In genomic region chr17:60139438-60140285, GRCh38 we compare ENCODE assay signal across 1 cellular context.
A peak's percentile ranks its signal among the peaks of the same experiment; 100 is the strongest.
TF ChIP-seq lines count a peak whose summit lies in the region.

No MANE protein-coding gene starts in this region.

TF ChIP-seq in K562, 482 proteins besides CTCF, POLR2A, EP300 and RAD21 (continues in another document):
- TF ChIP-seq, protein P1, sequence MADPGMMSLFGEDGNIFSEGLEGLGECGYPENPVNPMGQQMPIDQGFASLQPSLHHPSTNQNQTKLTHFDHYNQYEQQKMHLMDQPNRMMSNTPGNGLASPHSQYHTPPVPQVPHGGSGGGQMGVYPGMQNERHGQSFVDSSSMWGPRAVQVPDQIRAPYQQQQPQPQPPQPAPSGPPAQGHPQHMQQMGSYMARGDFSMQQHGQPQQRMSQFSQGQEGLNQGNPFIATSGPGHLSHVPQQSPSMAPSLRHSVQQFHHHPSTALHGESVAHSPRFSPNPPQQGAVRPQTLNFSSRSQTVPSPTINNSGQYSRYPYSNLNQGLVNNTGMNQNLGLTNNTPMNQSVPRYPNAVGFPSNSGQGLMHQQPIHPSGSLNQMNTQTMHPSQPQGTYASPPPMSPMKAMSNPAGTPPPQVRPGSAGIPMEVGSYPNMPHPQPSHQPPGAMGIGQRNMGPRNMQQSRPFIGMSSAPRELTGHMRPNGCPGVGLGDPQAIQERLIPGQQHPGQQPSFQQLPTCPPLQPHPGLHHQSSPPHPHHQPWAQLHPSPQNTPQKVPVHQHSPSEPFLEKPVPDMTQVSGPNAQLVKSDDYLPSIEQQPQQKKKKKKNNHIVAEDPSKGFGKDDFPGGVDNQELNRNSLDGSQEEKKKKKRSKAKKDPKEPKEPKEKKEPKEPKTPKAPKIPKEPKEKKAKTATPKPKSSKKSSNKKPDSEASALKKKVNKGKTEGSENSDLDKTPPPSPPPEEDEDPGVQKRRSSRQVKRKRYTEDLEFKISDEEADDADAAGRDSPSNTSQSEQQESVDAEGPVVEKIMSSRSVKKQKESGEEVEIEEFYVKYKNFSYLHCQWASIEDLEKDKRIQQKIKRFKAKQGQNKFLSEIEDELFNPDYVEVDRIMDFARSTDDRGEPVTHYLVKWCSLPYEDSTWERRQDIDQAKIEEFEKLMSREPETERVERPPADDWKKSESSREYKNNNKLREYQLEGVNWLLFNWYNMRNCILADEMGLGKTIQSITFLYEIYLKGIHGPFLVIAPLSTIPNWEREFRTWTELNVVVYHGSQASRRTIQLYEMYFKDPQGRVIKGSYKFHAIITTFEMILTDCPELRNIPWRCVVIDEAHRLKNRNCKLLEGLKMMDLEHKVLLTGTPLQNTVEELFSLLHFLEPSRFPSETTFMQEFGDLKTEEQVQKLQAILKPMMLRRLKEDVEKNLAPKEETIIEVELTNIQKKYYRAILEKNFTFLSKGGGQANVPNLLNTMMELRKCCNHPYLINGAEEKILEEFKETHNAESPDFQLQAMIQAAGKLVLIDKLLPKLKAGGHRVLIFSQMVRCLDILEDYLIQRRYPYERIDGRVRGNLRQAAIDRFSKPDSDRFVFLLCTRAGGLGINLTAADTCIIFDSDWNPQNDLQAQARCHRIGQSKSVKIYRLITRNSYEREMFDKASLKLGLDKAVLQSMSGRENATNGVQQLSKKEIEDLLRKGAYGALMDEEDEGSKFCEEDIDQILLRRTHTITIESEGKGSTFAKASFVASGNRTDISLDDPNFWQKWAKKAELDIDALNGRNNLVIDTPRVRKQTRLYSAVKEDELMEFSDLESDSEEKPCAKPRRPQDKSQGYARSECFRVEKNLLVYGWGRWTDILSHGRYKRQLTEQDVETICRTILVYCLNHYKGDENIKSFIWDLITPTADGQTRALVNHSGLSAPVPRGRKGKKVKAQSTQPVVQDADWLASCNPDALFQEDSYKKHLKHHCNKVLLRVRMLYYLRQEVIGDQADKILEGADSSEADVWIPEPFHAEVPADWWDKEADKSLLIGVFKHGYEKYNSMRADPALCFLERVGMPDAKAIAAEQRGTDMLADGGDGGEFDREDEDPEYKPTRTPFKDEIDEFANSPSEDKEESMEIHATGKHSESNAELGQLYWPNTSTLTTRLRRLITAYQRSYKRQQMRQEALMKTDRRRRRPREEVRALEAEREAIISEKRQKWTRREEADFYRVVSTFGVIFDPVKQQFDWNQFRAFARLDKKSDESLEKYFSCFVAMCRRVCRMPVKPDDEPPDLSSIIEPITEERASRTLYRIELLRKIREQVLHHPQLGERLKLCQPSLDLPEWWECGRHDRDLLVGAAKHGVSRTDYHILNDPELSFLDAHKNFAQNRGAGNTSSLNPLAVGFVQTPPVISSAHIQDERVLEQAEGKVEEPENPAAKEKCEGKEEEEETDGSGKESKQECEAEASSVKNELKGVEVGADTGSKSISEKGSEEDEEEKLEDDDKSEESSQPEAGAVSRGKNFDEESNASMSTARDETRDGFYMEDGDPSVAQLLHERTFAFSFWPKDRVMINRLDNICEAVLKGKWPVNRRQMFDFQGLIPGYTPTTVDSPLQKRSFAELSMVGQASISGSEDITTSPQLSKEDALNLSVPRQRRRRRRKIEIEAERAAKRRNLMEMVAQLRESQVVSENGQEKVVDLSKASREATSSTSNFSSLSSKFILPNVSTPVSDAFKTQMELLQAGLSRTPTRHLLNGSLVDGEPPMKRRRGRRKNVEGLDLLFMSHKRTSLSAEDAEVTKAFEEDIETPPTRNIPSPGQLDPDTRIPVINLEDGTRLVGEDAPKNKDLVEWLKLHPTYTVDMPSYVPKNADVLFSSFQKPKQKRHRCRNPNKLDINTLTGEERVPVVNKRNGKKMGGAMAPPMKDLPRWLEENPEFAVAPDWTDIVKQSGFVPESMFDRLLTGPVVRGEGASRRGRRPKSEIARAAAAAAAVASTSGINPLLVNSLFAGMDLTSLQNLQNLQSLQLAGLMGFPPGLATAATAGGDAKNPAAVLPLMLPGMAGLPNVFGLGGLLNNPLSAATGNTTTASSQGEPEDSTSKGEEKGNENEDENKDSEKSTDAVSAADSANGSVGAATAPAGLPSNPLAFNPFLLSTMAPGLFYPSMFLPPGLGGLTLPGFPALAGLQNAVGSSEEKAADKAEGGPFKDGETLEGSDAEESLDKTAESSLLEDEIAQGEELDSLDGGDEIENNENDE (IDR thresholded peaks at IDR 0.05; ENCODE audit: low read depth, low read length): no peak
- TF ChIP-seq ZNF217 (CRISPR knock-in tag; IDR thresholded peaks at IDR 0.05): 0 out of 2 replicates have a peak, but pooled peaks have one; percentile 24
- TF ChIP-seq KAT2B (IDR thresholded peaks at IDR 0.05; ENCODE audit: low read depth, low read length): no peak
- no peak for TF ChIP-seq STAT5A (IDR thresholded peaks at IDR 0.05; ENCODE audit: borderline replicate concordance, low read length)
- TF ChIP-seq RAD51 (IDR thresholded peaks at IDR 0.05; ENCODE audit: borderline replicate concordance, low read depth): no peak
- TF ChIP-seq RUNX1 (IDR thresholded peaks at IDR 0.05; ENCODE audit: low read depth): 0 out of 2 replicates have a peak, but pooled peaks have one; percentile 26
- TF ChIP-seq POLR2AphosphoS5 (IDR thresholded peaks at IDR 0.05; ENCODE audit: control insufficient read depth, insufficient read depth, low read depth, low read length): no peak
- TF ChIP-seq SAFB2 (IDR thresholded peaks at IDR 0.05; ENCODE audit: borderline replicate concordance, low read depth, low read length, severe bottlenecking): no peak
- TF ChIP-seq ZFP1 (CRISPR knock-in tag; IDR thresholded peaks at IDR 0.05): no peak
- TF ChIP-seq NCOA6 (IDR thresholded peaks at IDR 0.05): peak; percentile 71; the same call in 1 of the 2 replicates
- TF ChIP-seq PTBP1 (IDR thresholded peaks at IDR 0.05; ENCODE audit: low read depth, low read length): 0 out of 2 replicates have a peak, but pooled peaks have one; percentile 30
- TF ChIP-seq RBM22 (IDR thresholded peaks at IDR 0.05; ENCODE audit: low read depth, low read length, poor library complexity, severe bottlenecking): no peak
- no peak for TF ChIP-seq ARID3A (IDR thresholded peaks at IDR 0.05; ENCODE audit: borderline replicate concordance, low read depth, low read length)
- 0 out of 2 replicates have a peak, but pooled peaks have one; percentile 32 for TF ChIP-seq JUND (IDR thresholded peaks at IDR 0.05; ENCODE audit: borderline replicate concordance, low read depth, low read length)
- TF ChIP-seq JUND (tag; IDR thresholded peaks at IDR 0.05; ENCODE audit: borderline replicate concordance, low read depth, low read length): peak; percentile 21; the same call in 1 of the 3 replicates
- TF ChIP-seq CEBPB (tag; IDR thresholded peaks at IDR 0.05): no peak
- TF ChIP-seq ZNF146 (CRISPR knock-in tag; IDR thresholded peaks at IDR 0.05; ENCODE audit: unreplicated experiment): peak; percentile 44
- TF ChIP-seq ZNF766 (CRISPR knock-in tag; conservative IDR thresholded peaks at IDR 0.05): peak; percentile 88
- TF ChIP-seq ZNF384 (IDR thresholded peaks at IDR 0.05; ENCODE audit: low read depth, low read length): peak; percentile 77
- TF ChIP-seq, protein P2, sequence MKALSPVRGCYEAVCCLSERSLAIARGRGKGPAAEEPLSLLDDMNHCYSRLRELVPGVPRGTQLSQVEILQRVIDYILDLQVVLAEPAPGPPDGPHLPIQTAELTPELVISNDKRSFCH (CRISPR knock-in tag; IDR thresholded peaks at IDR 0.05): no peak
- TF ChIP-seq, protein P2 (tag; IDR thresholded peaks at IDR 0.05): peak; percentile 63; the same call in 1 of the 2 replicates
- TF ChIP-seq ZBED1 (IDR thresholded peaks at IDR 0.05): 0 out of 2 replicates have a peak, but pooled peaks have one; percentile 49
- no peak for TF ChIP-seq CHD2 (IDR thresholded peaks at IDR 0.05; ENCODE audit: low read depth, low read length)
- TF ChIP-seq NFIC (IDR thresholded peaks at IDR 0.05): no peak
- no peak for TF ChIP-seq TRIM24 (IDR thresholded peaks at IDR 0.05)
- no peak for TF ChIP-seq KDM5B (IDR thresholded peaks at IDR 0.05; ENCODE audit: insufficient replicate concordance, low read depth, low read length)
- TF ChIP-seq E2F3 (CRISPR knock-in tag; IDR thresholded peaks at IDR 0.05): peak; percentile 43; the same call in 1 of the 2 replicates
- no peak for TF ChIP-seq TAF7 (tag; IDR thresholded peaks at IDR 0.05)
- TF ChIP-seq, protein P3, sequence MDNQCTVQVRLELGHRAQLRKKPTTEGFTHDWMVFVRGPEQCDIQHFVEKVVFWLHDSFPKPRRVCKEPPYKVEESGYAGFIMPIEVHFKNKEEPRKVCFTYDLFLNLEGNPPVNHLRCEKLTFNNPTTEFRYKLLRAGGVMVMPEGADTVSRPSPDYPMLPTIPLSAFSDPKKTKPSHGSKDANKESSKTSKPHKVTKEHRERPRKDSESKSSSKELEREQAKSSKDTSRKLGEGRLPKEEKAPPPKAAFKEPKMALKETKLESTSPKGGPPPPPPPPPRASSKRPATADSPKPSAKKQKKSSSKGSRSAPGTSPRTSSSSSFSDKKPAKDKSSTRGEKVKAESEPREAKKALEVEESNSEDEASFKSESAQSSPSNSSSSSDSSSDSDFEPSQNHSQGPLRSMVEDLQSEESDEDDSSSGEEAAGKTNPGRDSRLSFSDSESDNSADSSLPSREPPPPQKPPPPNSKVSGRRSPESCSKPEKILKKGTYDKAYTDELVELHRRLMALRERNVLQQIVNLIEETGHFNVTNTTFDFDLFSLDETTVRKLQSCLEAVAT (IDR thresholded peaks at IDR 0.05): no peak
- no peak for TF ChIP-seq PML (IDR thresholded peaks at IDR 0.05; ENCODE audit: low read length)
- TF ChIP-seq NELFE (IDR thresholded peaks at IDR 0.05; ENCODE audit: insufficient read depth, insufficient read length): no peak
- TF ChIP-seq ZNF644 (tag; IDR thresholded peaks at IDR 0.05; ENCODE audit: low read depth): peak; percentile 76
- TF ChIP-seq ZNF75A (CRISPR knock-in tag; IDR thresholded peaks at IDR 0.05): no peak
- TF ChIP-seq SRSF3 (IDR thresholded peaks at IDR 0.05; ENCODE audit: insufficient read depth, low read length): no peak
- TF ChIP-seq ZNF77 (CRISPR knock-in tag; IDR thresholded peaks at IDR 0.05): no peak
- TF ChIP-seq, protein P4, sequence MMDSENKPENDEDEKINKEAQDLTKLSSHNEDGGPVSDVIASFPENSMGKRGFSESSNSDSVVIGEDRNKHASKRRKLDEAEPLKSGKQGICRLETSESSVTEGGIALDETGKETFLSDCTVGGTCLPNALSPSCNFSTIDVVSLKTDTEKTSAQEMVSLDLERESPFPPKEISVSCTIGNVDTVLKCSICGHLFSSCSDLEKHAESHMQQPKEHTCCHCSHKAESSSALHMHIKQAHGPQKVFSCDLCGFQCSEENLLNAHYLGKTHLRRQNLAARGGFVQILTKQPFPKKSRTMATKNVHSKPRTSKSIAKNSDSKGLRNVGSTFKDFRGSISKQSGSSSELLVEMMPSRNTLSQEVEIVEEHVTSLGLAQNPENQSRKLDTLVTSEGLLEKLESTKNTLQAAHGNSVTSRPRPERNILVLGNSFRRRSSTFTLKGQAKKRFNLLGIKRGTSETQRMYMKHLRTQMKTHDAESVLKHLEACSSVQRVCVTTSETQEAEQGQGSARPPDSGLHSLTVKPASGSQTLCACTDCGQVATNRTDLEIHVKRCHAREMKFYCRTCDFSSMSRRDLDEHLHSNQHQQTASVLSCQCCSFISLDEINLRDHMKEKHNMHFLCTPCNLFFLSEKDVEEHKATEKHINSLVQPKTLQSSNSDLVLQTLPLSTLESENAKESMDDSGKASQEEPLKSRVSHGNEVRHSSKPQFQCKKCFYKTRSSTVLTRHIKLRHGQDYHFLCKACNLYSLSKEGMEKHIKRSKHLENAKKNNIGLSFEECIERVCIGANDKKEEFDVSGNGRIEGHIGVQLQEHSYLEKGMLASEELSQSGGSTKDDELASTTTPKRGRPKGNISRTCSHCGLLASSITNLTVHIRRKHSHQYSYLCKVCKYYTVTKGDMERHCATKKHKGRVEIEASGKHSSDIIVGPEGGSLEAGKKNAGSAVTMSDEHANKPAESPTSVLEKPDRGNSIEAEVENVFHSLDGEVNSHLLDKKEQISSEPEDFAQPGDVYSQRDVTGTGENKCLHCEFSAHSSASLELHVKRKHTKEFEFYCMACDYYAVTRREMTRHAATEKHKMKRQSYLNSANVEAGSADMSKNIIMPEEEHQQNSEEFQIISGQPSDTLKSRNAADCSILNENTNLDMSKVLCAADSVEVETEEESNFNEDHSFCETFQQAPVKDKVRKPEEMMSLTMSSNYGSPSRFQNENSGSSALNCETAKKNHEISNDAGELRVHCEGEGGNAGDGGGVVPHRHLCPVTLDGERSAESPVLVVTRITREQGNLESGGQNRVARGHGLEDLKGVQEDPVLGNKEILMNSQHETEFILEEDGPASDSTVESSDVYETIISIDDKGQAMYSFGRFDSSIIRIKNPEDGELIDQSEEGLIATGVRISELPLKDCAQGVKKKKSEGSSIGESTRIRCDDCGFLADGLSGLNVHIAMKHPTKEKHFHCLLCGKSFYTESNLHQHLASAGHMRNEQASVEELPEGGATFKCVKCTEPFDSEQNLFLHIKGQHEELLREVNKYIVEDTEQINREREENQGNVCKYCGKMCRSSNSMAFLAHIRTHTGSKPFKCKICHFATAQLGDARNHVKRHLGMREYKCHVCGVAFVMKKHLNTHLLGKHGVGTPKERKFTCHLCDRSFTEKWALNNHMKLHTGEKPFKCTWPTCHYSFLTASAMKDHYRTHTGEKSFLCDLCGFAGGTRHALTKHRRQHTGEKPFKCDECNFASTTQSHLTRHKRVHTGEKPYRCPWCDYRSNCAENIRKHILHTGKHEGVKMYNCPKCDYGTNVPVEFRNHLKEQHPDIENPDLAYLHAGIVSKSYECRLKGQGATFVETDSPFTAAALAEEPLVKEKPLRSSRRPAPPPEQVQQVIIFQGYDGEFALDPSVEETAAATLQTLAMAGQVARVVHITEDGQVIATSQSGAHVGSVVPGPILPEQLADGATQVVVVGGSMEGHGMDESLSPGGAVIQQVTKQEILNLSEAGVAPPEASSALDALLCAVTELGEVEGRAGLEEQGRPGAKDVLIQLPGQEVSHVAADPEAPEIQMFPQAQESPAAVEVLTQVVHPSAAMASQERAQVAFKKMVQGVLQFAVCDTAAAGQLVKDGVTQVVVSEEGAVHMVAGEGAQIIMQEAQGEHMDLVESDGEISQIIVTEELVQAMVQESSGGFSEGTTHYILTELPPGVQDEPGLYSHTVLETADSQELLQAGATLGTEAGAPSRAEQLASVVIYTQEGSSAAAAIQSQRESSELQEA (IDR thresholded peaks at IDR 0.05; ENCODE audit: low read depth): no peak
- TF ChIP-seq ZNF121 (CRISPR knock-in tag; conservative IDR thresholded peaks at IDR 0.05): peak; percentile 21; the same call in 1 of the 2 replicates
- no peak for TF ChIP-seq ZNF699 (CRISPR knock-in tag; IDR thresholded peaks at IDR 0.05; ENCODE audit: insufficient replicate concordance)
